ENCODE assay signal across 8 cellular contexts in genomic region chr10:43137701-43137970, GRCh38. TPM values are rescaled to one million over a fixed set of nuclear protein-coding genes. Genes with fewer than 3 reads are reported as not detected.
A peak's percentile ranks its signal among the peaks of the same experiment; 100 is the strongest.
DNase-seq lines count a peak whose midpoint lies in the region; ATAC-seq and TF ChIP-seq lines count a peak whose summit lies in the region.

No MANE protein-coding gene starts in this region.

- H3K27ac ChIP-seq in KMS-11 (peak overlapping the region; percentile 67), esophagus squamous epithelium (peak overlapping the region; percentile 89 to 99 (median 95)), subcutaneous abdominal adipose tissue (ENCODE audit: low read depth, low read length) (peak overlapping the region; percentile 89)

- WGBS in esophagus squamous epithelium, 2 donors = 0 to 3% methylated on average over 7 to 10 of the region's 28 CpGs

- peak; percentile 15 for ATAC-seq in GM19452 (IDR thresholded peaks at IDR 0.05; ENCODE audit: unreplicated experiment)

- no peaks in the 10 kb centered on the region for H4K20me1 ChIP-seq in KMS-11 (ENCODE audit: insufficient read depth)

- TF ChIP-seq POLR2A in esophagus squamous epithelium (IDR thresholded peaks at IDR 0.05) = no peak

- H3K4me1 ChIP-seq in KMS-11 (ENCODE audit: low read depth, poor library complexity, severe bottlenecking) = peaks cover 25% of the 10 kb centered on the region
- peaks cover 8 to 56% (median 19%) of the 10 kb centered on the region in 3 donors for H3K4me1 ChIP-seq in esophagus squamous epithelium
- H3K4me1 ChIP-seq in mucosa of stomach (ENCODE audit: control insufficient read depth, insufficient read depth, low read length) = no peaks in the 10 kb centered on the region
- H3K4me1 ChIP-seq in subcutaneous abdominal adipose tissue (ENCODE audit: control insufficient read depth in 5 of 5, insufficient read depth in 5 of 5, low read length in 5 of 5) = peaks cover 0 to 33% (median 22%) of the 10 kb centered on the region in 5 donors

- H3K27me3 ChIP-seq in KMS-11 (ENCODE audit: insufficient read depth, low read depth) = no peaks in the 10 kb centered on the region
- no peaks in the 10 kb centered on the region for H3K27me3 ChIP-seq in esophagus squamous epithelium
- H3K27me3 ChIP-seq in mucosa of stomach (ENCODE audit: control insufficient read depth, insufficient read depth, low read length) = no peaks in the 10 kb centered on the region
- no peaks in the 10 kb centered on the region for H3K27me3 ChIP-seq in subcutaneous abdominal adipose tissue (ENCODE audit: control insufficient read depth in 5 of 5, insufficient read depth in 4 of 5, low read length in 5 of 5)

- H3K36me3 Mint-ChIP-seq in activated CD4-positive, alpha-beta memory T cell treated with anti-CD3 and anti-CD28 coated beads, Interleukin-2, amount 10 ng/mL, durations not matched to agents 7 days and 5 days (ENCODE audit: low read depth) = peaks cover 45% of the 10 kb centered on the region

- H3K27ac Mint-ChIP-seq in activated CD4-positive, alpha-beta memory T cell treated with anti-CD3 and anti-CD28 coated beads, Interleukin-2, amount 10 ng/mL, durations not matched to agents 7 days and 5 days = peak overlapping the region; percentile 96

- peak overlapping the region; percentile 93 for H2AFZ ChIP-seq in KMS-11 (ENCODE audit: low read depth)

- intact Hi-C loops in esophagus squamous epithelium (cut with DNase I) = no loop called here

- no peak for TF ChIP-seq CTCF in KMS-11 (conservative IDR thresholded peaks at IDR 0.05; ENCODE audit: low read depth, low read length)
- no peak for TF ChIP-seq CTCF in esophagus squamous epithelium (IDR thresholded peaks at IDR 0.05)

- H3K4me3 ChIP-seq in KMS-11 (IDR thresholded peaks at IDR 0.05; ENCODE audit: insufficient read depth, low read depth, low read length) = no peak overlapping the region
- peak overlapping the region; percentile 81 to 97 (median 90) for H3K4me3 ChIP-seq in esophagus squamous epithelium
- peak overlapping the region; percentile 84 for H3K4me3 ChIP-seq in mucosa of stomach (ENCODE audit: low read length)
- peak overlapping the region; percentile 82 to 94 (median 92) for H3K4me3 ChIP-seq in subcutaneous abdominal adipose tissue (ENCODE audit: low read depth in 1 of 5, low read length in 5 of 5)

- H3K4me2 ChIP-seq in KMS-11 = peak overlapping the region; percentile 80

- H3K4me3 Mint-ChIP-seq in activated CD4-positive, alpha-beta memory T cell treated with anti-CD3 and anti-CD28 coated beads, Interleukin-2, amount 10 ng/mL, durations not matched to agents 7 days and 5 days = peak overlapping the region; percentile 94

- H3K79me2 ChIP-seq in KMS-11 (ENCODE audit: insufficient read depth, low read depth) = peaks cover 34% of the 10 kb centered on the region

- H3K9me3 ChIP-seq in esophagus squamous epithelium = no peaks in the 10 kb centered on the region
- no peaks in the 10 kb centered on the region for H3K9me3 ChIP-seq in mucosa of stomach (ENCODE audit: control insufficient read depth, low read length)
- no peaks in the 10 kb centered on the region for H3K9me3 ChIP-seq in subcutaneous abdominal adipose tissue (ENCODE audit: control insufficient read depth in 5 of 5, low read length in 5 of 5)

- H3K36me3 ChIP-seq in KMS-11 (ENCODE audit: insufficient read depth) (no peaks in the 10 kb centered on the region; the same call in 1 of the 2 replicates), esophagus squamous epithelium (no peaks in the 10 kb centered on the region), mucosa of stomach (ENCODE audit: control insufficient read depth, insufficient read depth, low read length) (no peaks in the 10 kb centered on the region), subcutaneous abdominal adipose tissue (ENCODE audit: control insufficient read depth in 5 of 5, insufficient read depth in 5 of 5, low read length in 5 of 5) (no peaks in the 10 kb centered on the region)

- POLR2A ChIA-PET in activated CD4-positive, alpha-beta memory T cell treated with anti-CD3 and anti-CD28 coated beads, Interleukin-2, amount 10 ng/mL, durations not matched to agents 7 days and 5 days (lab: Charles Lee) = interaction anchor here (0.6 to 5.7 kb wide), 39 partner anchors 13 to 499 kb away, joined by 3 to 415 read pairs (median 4); partner anchors contain the start of genes BMS1 and HNRNPF

- CTCF ChIA-PET in activated CD4-positive, alpha-beta memory T cell treated with anti-CD3 and anti-CD28 coated beads, Interleukin-2, amount 10 ng/mL, durations not matched to agents 7 days and 5 days (lab: Charles Lee) = interaction anchor here (1.0 to 4.8 kb wide), 6 partner anchors 9 to 68 kb away, joined by 3 to 43 read pairs (median 14); no protein-coding TSS in a partner anchor

- DNase-seq in C1 segment of cervical spinal cord (lab: John Stamatoyannopoulos, UW) = peak in 12 of 14 donors; percentile 36 to 77 (median 66)
- peak; percentile 42 for DNase-seq in activated CD4-positive, alpha-beta memory T cell treated with anti-CD3 and anti-CD28 coated beads, Interleukin-2, amount 10 ng/mL, durations not matched to agents 7 days and 5 days
- no peak for DNase-seq in esophagus squamous epithelium (lab: John Stamatoyannopoulos, UW)
- no peak for DNase-seq in SKM-1 treated with dmso at 0.1 percent for 144 hours (lab: John Stamatoyannopoulos, UW; ENCODE audit: unreplicated experiment)

- H3K9ac ChIP-seq in KMS-11 (peak overlapping the region; percentile 62), mucosa of stomach (ENCODE audit: low read length) (peak overlapping the region; percentile 86), subcutaneous abdominal adipose tissue (ENCODE audit: low read length in 5 of 5) (peak overlapping the region; percentile 51 to 87 (median 80))

- H3K27me3 Mint-ChIP-seq in activated CD4-positive, alpha-beta memory T cell treated with anti-CD3 and anti-CD28 coated beads, Interleukin-2, amount 10 ng/mL, durations not matched to agents 7 days and 5 days = no peaks in the 10 kb centered on the region

- H3K9me3 Mint-ChIP-seq in activated CD4-positive, alpha-beta memory T cell treated with anti-CD3 and anti-CD28 coated beads, Interleukin-2, amount 10 ng/mL, durations not matched to agents 7 days and 5 days = no peaks in the 10 kb centered on the region

- peaks cover 71% of the 10 kb centered on the region for H3K4me1 Mint-ChIP-seq in activated CD4-positive, alpha-beta memory T cell treated with anti-CD3 and anti-CD28 coated beads, Interleukin-2, amount 10 ng/mL, durations not matched to agents 7 days and 5 days

RNA-seq across cellular contexts. Expression of gene CSGALNACT2, which starts 0.6 kb away (rescaled TPM):
- total RNA-seq in activated CD4-positive, alpha-beta memory T cell treated with anti-CD3 and anti-CD28 coated beads, Interleukin-2, amount 10 ng/mL, durations not matched to agents 7 days and 5 days = 10 to 100 TPM; 64.8 to 66.2 TPM
- total RNA-seq in esophagus squamous epithelium = 10 to 100 TPM in 1 of 4 donors, 1 to 10 TPM in 3; 2.8 to 18.5 (median 6.8) TPM

Comparison
In these comparisons a context has a peak if more than half of its experiments do, and no peak if none do; other contexts are left out.
1. DNase-seq: peak in C1 segment of cervical spinal cord (12 of 14) and activated CD4-positive, alpha-beta memory T cell treated with anti-CD3 and anti-CD28 coated beads, Interleukin-2, amount 10 ng/mL, durations not matched to agents 7 days and 5 days (single experiment); none in esophagus squamous epithelium (single experiment) and SKM-1 treated with dmso at 0.1 percent for 144 hours (single experiment).
2. Peak in every context shown above with its lines, with median percentiles within 50 percentile points of each other: H3K27ac ChIP-seq and H3K9ac ChIP-seq.